ENCODE assay signal across 1 cellular context in genomic region chr13:40769970-40770369, GRCh38.
A peak's percentile ranks its signal among the peaks of the same experiment; 100 is the strongest.
TF ChIP-seq lines count a peak whose summit lies in the region.

No MANE protein-coding gene starts in this region.

TF ChIP-seq in HepG2, 621 proteins besides CTCF, POLR2A, EP300 and RAD21:
- TF ChIP-seq HOXA3 (CRISPR knock-in tag; IDR thresholded peaks at IDR 0.05) (no peak), CREB1 (IDR thresholded peaks at IDR 0.05) (peak; percentile 94), CREB1 (CRISPR knock-in tag; IDR thresholded peaks at IDR 0.05) (no peak), ATF7 (IDR thresholded peaks at IDR 0.05) (peak; percentile 90), ATF7 (CRISPR knock-in tag; IDR thresholded peaks at IDR 0.05) (no peak)
